ENCODE assay signal across 1 cellular context in genomic region chr11:13269775-13270174, GRCh38.
TF ChIP-seq lines count a peak whose summit lies in the region.

No MANE protein-coding gene starts in this region.

TF ChIP-seq in WTC11, 78 proteins besides CTCF, POLR2A, EP300 and RAD21 (continued from another document):
- TF ChIP-seq, protein P1, sequence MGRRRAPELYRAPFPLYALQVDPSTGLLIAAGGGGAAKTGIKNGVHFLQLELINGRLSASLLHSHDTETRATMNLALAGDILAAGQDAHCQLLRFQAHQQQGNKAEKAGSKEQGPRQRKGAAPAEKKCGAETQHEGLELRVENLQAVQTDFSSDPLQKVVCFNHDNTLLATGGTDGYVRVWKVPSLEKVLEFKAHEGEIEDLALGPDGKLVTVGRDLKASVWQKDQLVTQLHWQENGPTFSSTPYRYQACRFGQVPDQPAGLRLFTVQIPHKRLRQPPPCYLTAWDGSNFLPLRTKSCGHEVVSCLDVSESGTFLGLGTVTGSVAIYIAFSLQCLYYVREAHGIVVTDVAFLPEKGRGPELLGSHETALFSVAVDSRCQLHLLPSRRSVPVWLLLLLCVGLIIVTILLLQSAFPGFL (CRISPR knock-in tag; IDR thresholded peaks at IDR 0.05; ENCODE audit: borderline replicate concordance): no peak
- TF ChIP-seq JAZF1 (CRISPR knock-in tag; IDR thresholded peaks at IDR 0.05) (no peak), ZNF396 (CRISPR knock-in tag; IDR thresholded peaks at IDR 0.05; ENCODE audit: borderline replicate concordance) (no peak), TEAD1 (CRISPR knock-in tag; IDR thresholded peaks at IDR 0.05) (no peak), ZNF232 (CRISPR knock-in tag; IDR thresholded peaks at IDR 0.05) (no peak), ATF2 (CRISPR knock-in tag; IDR thresholded peaks at IDR 0.05; ENCODE audit: borderline replicate concordance, low read depth) (no peak), CREM (CRISPR knock-in tag; IDR thresholded peaks at IDR 0.05) (no peak), E2F5 (CRISPR knock-in tag; IDR thresholded peaks at IDR 0.05) (no peak), ARID4B (CRISPR knock-in tag; IDR thresholded peaks at IDR 0.05; ENCODE audit: borderline replicate concordance) (no peak), EMX1 (CRISPR knock-in tag; IDR thresholded peaks at IDR 0.05) (no peak), ESRRA (CRISPR knock-in tag; IDR thresholded peaks at IDR 0.05; ENCODE audit: borderline replicate concordance) (no peak)
- TF ChIP-seq, protein P2, sequence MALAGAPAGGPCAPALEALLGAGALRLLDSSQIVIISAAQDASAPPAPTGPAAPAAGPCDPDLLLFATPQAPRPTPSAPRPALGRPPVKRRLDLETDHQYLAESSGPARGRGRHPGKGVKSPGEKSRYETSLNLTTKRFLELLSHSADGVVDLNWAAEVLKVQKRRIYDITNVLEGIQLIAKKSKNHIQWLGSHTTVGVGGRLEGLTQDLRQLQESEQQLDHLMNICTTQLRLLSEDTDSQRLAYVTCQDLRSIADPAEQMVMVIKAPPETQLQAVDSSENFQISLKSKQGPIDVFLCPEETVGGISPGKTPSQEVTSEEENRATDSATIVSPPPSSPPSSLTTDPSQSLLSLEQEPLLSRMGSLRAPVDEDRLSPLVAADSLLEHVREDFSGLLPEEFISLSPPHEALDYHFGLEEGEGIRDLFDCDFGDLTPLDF (CRISPR knock-in tag; IDR thresholded peaks at IDR 0.05): no peak
- TF ChIP-seq, protein P3, sequence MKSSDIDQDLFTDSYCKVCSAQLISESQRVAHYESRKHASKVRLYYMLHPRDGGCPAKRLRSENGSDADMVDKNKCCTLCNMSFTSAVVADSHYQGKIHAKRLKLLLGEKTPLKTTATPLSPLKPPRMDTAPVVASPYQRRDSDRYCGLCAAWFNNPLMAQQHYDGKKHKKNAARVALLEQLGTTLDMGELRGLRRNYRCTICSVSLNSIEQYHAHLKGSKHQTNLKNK (CRISPR knock-in tag; IDR thresholded peaks at IDR 0.05): no peak
- TF ChIP-seq, protein P4, sequence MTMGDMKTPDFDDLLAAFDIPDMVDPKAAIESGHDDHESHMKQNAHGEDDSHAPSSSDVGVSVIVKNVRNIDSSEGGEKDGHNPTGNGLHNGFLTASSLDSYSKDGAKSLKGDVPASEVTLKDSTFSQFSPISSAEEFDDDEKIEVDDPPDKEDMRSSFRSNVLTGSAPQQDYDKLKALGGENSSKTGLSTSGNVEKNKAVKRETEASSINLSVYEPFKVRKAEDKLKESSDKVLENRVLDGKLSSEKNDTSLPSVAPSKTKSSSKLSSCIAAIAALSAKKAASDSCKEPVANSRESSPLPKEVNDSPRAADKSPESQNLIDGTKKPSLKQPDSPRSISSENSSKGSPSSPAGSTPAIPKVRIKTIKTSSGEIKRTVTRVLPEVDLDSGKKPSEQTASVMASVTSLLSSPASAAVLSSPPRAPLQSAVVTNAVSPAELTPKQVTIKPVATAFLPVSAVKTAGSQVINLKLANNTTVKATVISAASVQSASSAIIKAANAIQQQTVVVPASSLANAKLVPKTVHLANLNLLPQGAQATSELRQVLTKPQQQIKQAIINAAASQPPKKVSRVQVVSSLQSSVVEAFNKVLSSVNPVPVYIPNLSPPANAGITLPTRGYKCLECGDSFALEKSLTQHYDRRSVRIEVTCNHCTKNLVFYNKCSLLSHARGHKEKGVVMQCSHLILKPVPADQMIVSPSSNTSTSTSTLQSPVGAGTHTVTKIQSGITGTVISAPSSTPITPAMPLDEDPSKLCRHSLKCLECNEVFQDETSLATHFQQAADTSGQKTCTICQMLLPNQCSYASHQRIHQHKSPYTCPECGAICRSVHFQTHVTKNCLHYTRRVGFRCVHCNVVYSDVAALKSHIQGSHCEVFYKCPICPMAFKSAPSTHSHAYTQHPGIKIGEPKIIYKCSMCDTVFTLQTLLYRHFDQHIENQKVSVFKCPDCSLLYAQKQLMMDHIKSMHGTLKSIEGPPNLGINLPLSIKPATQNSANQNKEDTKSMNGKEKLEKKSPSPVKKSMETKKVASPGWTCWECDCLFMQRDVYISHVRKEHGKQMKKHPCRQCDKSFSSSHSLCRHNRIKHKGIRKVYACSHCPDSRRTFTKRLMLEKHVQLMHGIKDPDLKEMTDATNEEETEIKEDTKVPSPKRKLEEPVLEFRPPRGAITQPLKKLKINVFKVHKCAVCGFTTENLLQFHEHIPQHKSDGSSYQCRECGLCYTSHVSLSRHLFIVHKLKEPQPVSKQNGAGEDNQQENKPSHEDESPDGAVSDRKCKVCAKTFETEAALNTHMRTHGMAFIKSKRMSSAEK (CRISPR knock-in tag; IDR thresholded peaks at IDR 0.05; ENCODE audit: borderline replicate concordance): no peak
TF ChIP-seq in WTC11: peak in this region for 0.
